1 cellular context compared by ENCODE assay signal in genomic region chr9:112175796-112176315, GRCh38.
TF ChIP-seq lines count a peak whose summit lies in the region.

No MANE protein-coding gene starts in this region.

TF ChIP-seq in endothelial cell of umbilical vein, 7 proteins besides CTCF, POLR2A, EP300 and RAD21 (continued from another document):
- TF ChIP-seq, protein P1, sequence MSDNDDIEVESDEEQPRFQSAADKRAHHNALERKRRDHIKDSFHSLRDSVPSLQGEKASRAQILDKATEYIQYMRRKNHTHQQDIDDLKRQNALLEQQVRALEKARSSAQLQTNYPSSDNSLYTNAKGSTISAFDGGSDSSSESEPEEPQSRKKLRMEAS (IDR thresholded peaks at IDR 0.05; ENCODE audit: insufficient read depth, insufficient read length), result no peak
- TF ChIP-seq FOS (IDR thresholded peaks at IDR 0.05; ENCODE audit: borderline replicate concordance, insufficient read depth, low read length) (no peak), GATA2 (IDR thresholded peaks at IDR 0.05; ENCODE audit: insufficient read depth, insufficient read length, low read depth, low read length) (no peak), POLR2AphosphoS5 (IDR thresholded peaks at IDR 0.05; ENCODE audit: insufficient read depth, low read depth, low read length) (no peak), MYC (IDR thresholded peaks at IDR 0.05; ENCODE audit: low read depth, low read length) (no peak)
